ENCODE assay signal across 28 cellular contexts in the genomic region with DNA sequence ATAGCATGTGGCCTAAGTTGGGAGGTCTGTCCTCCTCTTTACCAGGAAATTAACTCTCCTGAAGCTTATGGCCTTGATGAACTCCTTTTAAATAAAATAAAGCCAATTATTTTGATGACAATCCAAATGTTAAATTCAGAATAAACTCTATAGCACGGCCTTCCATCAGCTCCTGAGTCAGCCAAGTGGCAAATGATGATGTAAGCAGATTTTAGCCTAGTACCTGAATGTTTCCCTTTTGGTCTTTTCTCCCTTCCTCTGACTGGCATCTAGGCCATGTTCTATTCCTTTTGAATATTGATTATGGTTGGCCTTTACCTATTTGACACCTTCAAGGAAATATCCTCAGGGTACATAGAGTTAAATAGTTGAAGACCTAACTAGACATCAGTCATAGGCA.
"Had no signal": no experiment of that assay in that cellular context is flagged by ENCODE, and none has a peak within 500 bp of the region (broad histone marks: within the 10 kb centered on the region; RNA-seq: fewer than 3 reads in every experiment).

No MANE protein-coding gene starts in this region.

- H3K4me1 ChIP-seq: neural progenitor cell, spleen, testis, upper lobe of right lung, uterus had no signal

- DNase-seq: naive B cell; naive thymus-derived CD8-positive, alpha-beta T cell; nephron progenitor cell; pancreas; psoas muscle; right cardiac atrium; spleen; stimulated activated CD4-positive, alpha-beta T cell treated with anti-CD3 and anti-CD28 coated beads, Interleukin-12 subunit alpha, Interleukin-12 subunit beta, amount 100 ng/mL, for 4 hours; stimulated activated CD4-positive, alpha-beta T cell treated with anti-CD3 and anti-CD28 coated beads, Interleukin-1b, Interleukin-23, amount 100 ng/mL, for 48 hours; stimulated activated CD4-positive, alpha-beta T cell treated with anti-CD3 and anti-CD28 coated beads, Interleukin-4, amount 100 ng/mL, for 1 hour; stimulated activated CD4-positive, alpha-beta T cell treated with anti-CD3 and anti-CD28 coated beads, Interleukin-4, amount 100 ng/mL, for 4 hours; stimulated activated CD8-positive, alpha-beta memory T cell treated with anti-CD3 and anti-CD28 coated beads, Interleukin-4, amount 100 ng/mL, for 48 hours; stimulated activated naive CD4-positive, alpha-beta T cell; stimulated activated naive CD8-positive, alpha-beta T cell treated with anti-CD3 and anti-CD28 coated beads, Interleukin-15, amount 100 ng/mL, for 72 hours; stimulated activated naive CD8-positive, alpha-beta T cell treated with anti-CD3 and anti-CD28 coated beads, Interleukin-15, Interleukin-2, amounts not matched to agents 100 U/mL and 50 U/mL, for 24 hours; substantia nigra; testis; tibial artery; transverse colon; upper lobe of right lung; uterus had no signal

- H3K36me3 ChIP-seq: neural progenitor cell, pancreas, uterus had no signal

- H3K27me3 ChIP-seq: neural progenitor cell, pancreas, spleen, suprapubic skin, testis, tibial artery, transverse colon, upper lobe of right lung, uterus had no signal

- H3K27ac ChIP-seq: neural progenitor cell, pancreas, psoas muscle, skin epidermis, spleen, suprapubic skin, testis, tibial artery, transverse colon, upper lobe of right lung, uterus had no signal

- H2AFZ ChIP-seq: neural progenitor cell had no signal

- ATAC-seq: naive thymus-derived CD8-positive, alpha-beta T cell; natural killer cell treated with Interleukin-12 subunit alpha and Interleukin-12 subunit beta and Interleukin-15 and Interleukin-18, amount 100 ng/mL, for 72 hours; pancreas; psoas muscle; right cardiac atrium; sciatic nerve; stimulated activated memory B cell treated with anti-CD40 and anti-IgM and Interleukin-4, amounts not matched to agents 10 μg/mL and 1 μg/mL and 100 μg/mL, for 72 hours; stimulated activated naive CD8-positive, alpha-beta T cell treated with anti-CD3 and anti-CD28 coated beads, Interleukin-15, amount 100 ng/mL, for 72 hours; stimulated activated naive CD8-positive, alpha-beta T cell treated with anti-CD3 and anti-CD28 coated beads, Interleukin-15, Interleukin-2, amounts not matched to agents 100 U/mL and 50 U/mL, for 24 hours; upper lobe of right lung had no signal

- FAIRE-seq: pancreas had no signal

- H3K9me3 ChIP-seq: pancreas, testis, transverse colon had no signal

- H3K9ac ChIP-seq: neural progenitor cell had no signal

- H3K4me3 ChIP-seq: neural progenitor cell, pancreas, psoas muscle, skin epidermis, smooth muscle cell, spleen, suprapubic skin, testis, tibial artery, transverse colon, upper lobe of right lung, uterus had no signal

- H3K4me2 ChIP-seq: neural progenitor cell, smooth muscle cell had no signal
